ENCODE assay signal across 8 cellular contexts in genomic region chr18:21134895-21135294, GRCh38. TPM values are rescaled to one million over a fixed set of nuclear protein-coding genes. Genes with fewer than 3 reads are reported as not detected.
A peak's percentile ranks its signal among the peaks of the same experiment; 100 is the strongest.
DNase-seq lines count a peak whose midpoint lies in the region; ATAC-seq and TF ChIP-seq lines count a peak whose summit lies in the region.

No MANE protein-coding gene starts in this region.

- H3K27me3 ChIP-seq in right cardiac atrium (ENCODE audit: control insufficient read depth, insufficient read depth): no peaks in the 10 kb centered on the region

- no peaks in the 10 kb centered on the region for H3K9me3 ChIP-seq in right cardiac atrium (ENCODE audit: control insufficient read depth, low read length)

- peak; percentile 16 for TF ChIP-seq CTCF in AG04449 (IDR thresholded peaks at IDR 0.05; ENCODE audit: insufficient read depth, low read length, missing control alignments)
- TF ChIP-seq CTCF in GM10248 (IDR thresholded peaks at IDR 0.05; ENCODE audit: control extremely low read depth, extremely low read depth, low read depth, missing control alignments): peak; percentile 17

- intact Hi-C loops in right cardiac atrium (cut with DNase I): no loop called here

- POLR2A ChIA-PET in AG04449 (lab: Yijun Ruan, JAX): no interaction called here
- POLR2A ChIA-PET in GM10248 (lab: Yijun Ruan, JAX): no interaction called here

- H3K4me1 ChIP-seq in right cardiac atrium (ENCODE audit: control insufficient read depth, insufficient read depth, low read length): no peaks in the 10 kb centered on the region

- WGBS in right cardiac atrium: 62% methylated on average over 3 of the region's 3 CpGs

- DNase-seq in AG04449 (ENCODE audit: low read depth, low spot score) (no peak), GM10248 (ENCODE audit: extremely low spot score) (no peak), SW480 (ENCODE audit: low spot score) (peak; percentile 22), right cardiac atrium (no peak), COLO829 (ENCODE audit: low spot score) (no peak), SHP77 treated with DMSO at 0.1 percent for 48 hours (lab: John Stamatoyannopoulos, UW) (no peak), NK-92 (lab: John Stamatoyannopoulos, UW; ENCODE audit: unreplicated experiment) (no peak)
- DNase-seq in activated CD4-positive, CD25-positive, alpha-beta regulatory T cell (lab: John Stamatoyannopoulos, UW): no peak

- peak; percentile 31 to 53 for ATAC-seq in right cardiac atrium

- no peak overlapping the region for H3K4me3 ChIP-seq in AG04449 (ENCODE audit: low read depth, low read length)
- H3K4me3 ChIP-seq in right cardiac atrium (ENCODE audit: low read length): no peak overlapping the region

- no peak overlapping the region for H3K27ac ChIP-seq in right cardiac atrium (ENCODE audit: low read length)

- CTCF ChIA-PET in AG04449 (lab: Yijun Ruan, JAX): interaction anchor here (1.4 kb wide), 1 partner anchor 18 kb away, joined by 4 read pairs; no protein-coding TSS in a partner anchor
- CTCF ChIA-PET in GM10248 (lab: Yijun Ruan, JAX): no interaction called here

RNA-seq across cellular contexts. Expression of gene ROCK1, which starts 23.3 kb away (rescaled TPM):
- total RNA-seq in right cardiac atrium: 10 to 100 TPM; 30.3 to 41.6 (median 36.7) TPM
- polyA plus RNA-seq in right cardiac atrium: 13.3 TPM
